Comparison of ENCODE assay signal across 9 cellular contexts in the genomic region with DNA sequence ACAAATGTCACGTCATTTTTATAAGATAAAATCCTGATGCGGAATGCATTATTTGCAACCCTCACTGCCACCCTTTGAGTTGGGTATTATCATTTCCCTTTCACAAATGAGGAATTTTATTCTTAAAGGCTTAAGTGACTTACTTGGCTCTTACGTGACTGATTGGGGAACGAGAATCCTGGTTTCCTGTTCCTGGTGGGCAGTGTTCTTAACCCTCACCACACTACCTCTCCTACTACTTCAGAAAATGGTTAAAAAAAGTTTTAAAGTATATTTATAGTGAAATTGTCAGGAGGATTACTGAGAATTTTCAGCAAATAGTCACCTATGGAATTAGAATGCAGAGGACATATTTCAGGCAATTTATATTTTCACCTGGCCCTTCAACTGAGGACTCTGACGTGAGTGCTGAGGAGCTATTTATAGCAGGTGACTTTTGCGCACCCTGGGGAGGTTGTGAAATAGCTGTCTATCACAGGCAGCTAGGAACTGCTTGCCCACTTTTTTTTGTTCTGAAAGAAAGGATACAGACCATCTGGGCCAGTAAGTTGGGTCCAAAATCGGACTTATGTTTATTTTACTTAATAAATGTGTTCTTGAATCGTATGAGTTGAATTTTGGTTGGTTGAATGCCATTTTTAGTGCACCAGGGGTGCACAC. TPM values are rescaled to one million over a fixed set of nuclear protein-coding genes. Genes with fewer than 3 reads are reported as not detected.
A peak's percentile ranks its signal among the peaks of the same experiment; 100 is the strongest.
DNase-seq lines count a peak whose midpoint lies in the region; ATAC-seq and TF ChIP-seq lines count a peak whose summit lies in the region.
"Had no signal": no experiment of that assay in that cellular context is flagged by ENCODE, and none has a peak within 500 bp of the region (broad histone marks: within the 10 kb centered on the region; RNA-seq: fewer than 3 reads in every experiment).

No MANE protein-coding gene starts in this region.

- H3K79me2 ChIP-seq in SU-DHL-6 (ENCODE audit: insufficient read depth, low read length): no peaks in the 10 kb centered on the region

- no peak for TF ChIP-seq POLR2A in sigmoid colon (IDR thresholded peaks at IDR 0.05)

- intact Hi-C loops in sigmoid colon (cut with DNase I): no loop called here

- no peaks in the 10 kb centered on the region for H3K27me3 ChIP-seq in SU-DHL-6 (ENCODE audit: low read length)
- no peaks in the 10 kb centered on the region for H3K27me3 ChIP-seq in sigmoid colon

- 38 to 63% methylated on average over 8 of the region's 8 CpGs for WGBS in sigmoid colon, 2 donors

- no peaks in the 10 kb centered on the region for H3K36me3 ChIP-seq in SU-DHL-6 (ENCODE audit: low read length)
- H3K36me3 ChIP-seq in sigmoid colon: no peaks in the 10 kb centered on the region

- H3K9me2 ChIP-seq in SU-DHL-6 (replicated peaks; ENCODE audit: insufficient read depth, low read length): no peaks in the 10 kb centered on the region

- H3K9me3 Mint-ChIP-seq in stimulated activated naive CD8-positive, alpha-beta T cell treated with anti-CD3 and anti-CD28 coated beads, Interleukin-15, amount 100 ng/mL, for 72 hours: peaks cover 4 to 16% of the 10 kb centered on the region in 2 donors

- H2AFZ ChIP-seq in SU-DHL-6 (ENCODE audit: low read depth, low read length, severe bottlenecking): no peak overlapping the region

- H3K9me3 ChIP-seq in SU-DHL-6 (ENCODE audit: insufficient read depth, low read length) (no peaks in the 10 kb centered on the region), sigmoid colon (no peaks in the 10 kb centered on the region)

- peak in 1 of 4 donors; percentile 16 for TF ChIP-seq EP300 in sigmoid colon (IDR thresholded peaks at IDR 0.05)

- H3F3A ChIP-seq in SU-DHL-6 (ENCODE audit: insufficient read depth): no peaks in the 10 kb centered on the region

- H3K27me3 Mint-ChIP-seq in stimulated activated naive CD8-positive, alpha-beta T cell treated with anti-CD3 and anti-CD28 coated beads, Interleukin-15, amount 100 ng/mL, for 72 hours: no peaks in the 10 kb centered on the region

- H3K4me1 Mint-ChIP-seq in stimulated activated naive CD8-positive, alpha-beta T cell treated with anti-CD3 and anti-CD28 coated beads, Interleukin-15, amount 100 ng/mL, for 72 hours: no peaks in the 10 kb centered on the region

- peak; percentile 70 for DNase-seq in sigmoid colon
- no peak for DNase-seq in activated CD8-positive, alpha-beta memory T cell treated with anti-CD3 and anti-CD28 coated beads, Interleukin-2, amount 50 U/mL, for 4 hours
- no peak for DNase-seq in stimulated activated naive CD8-positive, alpha-beta T cell treated with anti-CD3 and anti-CD28 coated beads, Interleukin-15, amount 100 ng/mL, for 72 hours
- DNase-seq in NCI-H128 (lab: John Stamatoyannopoulos, UW; ENCODE audit: unreplicated experiment): no peak
- no peak for DNase-seq in activated naive CD4-positive, alpha-beta T cell treated with anti-CD3 and anti-CD28 coated beads, Interleukin-2, amount 50 U/mL, for 16 hours

- H3K4me3 ChIP-seq in SU-DHL-6 (ENCODE audit: insufficient read depth, low read length, poor library complexity, severe bottlenecking): no peak overlapping the region
- no peak overlapping the region for H3K4me3 ChIP-seq in sigmoid colon

- TF ChIP-seq CTCF in SU-DHL-6 (IDR thresholded peaks at IDR 0.05; ENCODE audit: insufficient read depth, low read length, poor library complexity, severe bottlenecking) (no peak), sigmoid colon (IDR thresholded peaks at IDR 0.05) (no peak)

- no peak overlapping the region for H3K27ac Mint-ChIP-seq in stimulated activated naive CD8-positive, alpha-beta T cell treated with anti-CD3 and anti-CD28 coated beads, Interleukin-15, amount 100 ng/mL, for 72 hours

- peak; percentile 76 for ATAC-seq in GM19452 (IDR thresholded peaks at IDR 0.05; ENCODE audit: unreplicated experiment)
- ATAC-seq in HG03139 (IDR thresholded peaks at IDR 0.05; ENCODE audit: unreplicated experiment): peak; percentile 90
- ATAC-seq in stimulated activated naive CD8-positive, alpha-beta T cell treated with anti-CD3 and anti-CD28 coated beads, Interleukin-15, amount 100 ng/mL, for 72 hours: no peak

- no peaks in the 10 kb centered on the region for H4K20me1 ChIP-seq in SU-DHL-6 (ENCODE audit: low read depth, low read length)

- H3K27ac ChIP-seq in SU-DHL-6 (ENCODE audit: low read depth, low read length): no peak overlapping the region
- peak overlapping the region in 2 of 4 donors; percentile 7 to 70 for H3K27ac ChIP-seq in sigmoid colon
- H3K27ac ChIP-seq: VCaP had no signal

- no peak overlapping the region for H3K9ac ChIP-seq in SU-DHL-6 (ENCODE audit: low read length)

- H3K4me3 Mint-ChIP-seq in stimulated activated naive CD8-positive, alpha-beta T cell treated with anti-CD3 and anti-CD28 coated beads, Interleukin-15, amount 100 ng/mL, for 72 hours: no peak overlapping the region

- peaks cover 0 to 12% (median 4%) of the 10 kb centered on the region in 4 donors for H3K4me1 ChIP-seq in sigmoid colon

- H3K4me2 ChIP-seq in SU-DHL-6 (ENCODE audit: low read depth, low read length, poor library complexity, severe bottlenecking): peak overlapping the region; percentile 4

RNA-seq across cellular contexts. Expression of a gene that starts 18.7 kb away (rescaled TPM):
- 10 to 100 TPM in 1 of 4 donors, 1 to 10 TPM in 3; 3.9 to 14.7 (median 8.9) TPM for total RNA-seq in sigmoid colon
- polyA plus RNA-seq in sigmoid colon: 1 to 10 TPM; 1.8 to 6.7 (median 4.4) TPM
